In the genomic region with DNA sequence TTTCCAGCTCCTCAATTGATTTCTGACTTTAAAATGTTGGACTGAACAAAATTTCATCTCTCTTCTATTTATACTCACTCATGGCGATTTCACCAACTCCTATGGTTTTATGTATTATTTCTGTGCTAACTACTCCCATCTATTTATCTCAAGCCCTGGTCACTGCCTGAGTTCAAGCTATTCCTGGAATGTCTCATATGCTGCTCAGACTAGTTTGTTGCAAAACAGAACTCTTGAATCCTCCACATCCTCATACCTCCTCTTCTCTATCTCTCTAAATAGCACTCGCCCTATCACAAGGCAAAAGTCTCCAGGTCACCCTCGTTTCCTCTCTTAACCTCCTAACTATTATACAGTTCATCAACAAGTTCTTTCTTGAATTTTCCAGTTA, we compare ENCODE assay signal across 22 cellular contexts. TPM values are rescaled to one million over a fixed set of nuclear protein-coding genes. Genes with fewer than 3 reads are reported as not detected.
DNase-seq lines count a peak whose midpoint lies in the region; FAIRE-seq and TF ChIP-seq lines count a peak whose summit lies in the region.
"Had no signal": no experiment of that assay in that cellular context is flagged by ENCODE, and none has a peak within 500 bp of the region (broad histone marks: within the 10 kb centered on the region; RNA-seq: fewer than 3 reads in every experiment).

No MANE protein-coding gene starts in this region.

- H3K27me3 ChIP-seq in mammary epithelial cell (ENCODE audit: insufficient read depth, low read length) (peaks cover 3% of the 10 kb centered on the region), keratinocyte (ENCODE audit: control insufficient read depth, extremely low read depth, insufficient read depth, low read length) (no peaks in the 10 kb centered on the region), tibial artery (no peaks in the 10 kb centered on the region)

- TF ChIP-seq CTCF in mammary epithelial cell (conservative IDR thresholded peaks at IDR 0.05 in 1 of 2, IDR thresholded peaks at IDR 0.05 in 1 of 2; ENCODE audit: extremely low read depth in 1 of 2, insufficient read depth in 1 of 2, low read depth in 1 of 2, low read length in 2 of 2) (no peak), MCF 10A (IDR thresholded peaks at IDR 0.05; ENCODE audit: unreplicated experiment) (no peak), cardiac fibroblast (IDR thresholded peaks at IDR 0.05; ENCODE audit: low read depth, low read length) (no peak), keratinocyte (optimal IDR thresholded peaks at IDR 0.05 in 1 of 3, IDR thresholded peaks at IDR 0.05 in 1 of 3, conservative IDR thresholded peaks at IDR 0.05 in 1 of 3; ENCODE audit: extremely low read depth in 1 of 3, insufficient read depth in 2 of 3, low read length in 3 of 3) (no peak), tibial artery (IDR thresholded peaks at IDR 0.05) (no peak)

- in situ Hi-C loops in mammary epithelial cell (cut with MboI; ENCODE audit: low sequenced_read_pairs in 2 of 2): no loop called here

- peak overlapping the region; percentile 24 for H3K27ac ChIP-seq in mammary epithelial cell (ENCODE audit: insufficient read depth, low read depth, low read length)
- no peak overlapping the region for H3K27ac ChIP-seq in keratinocyte (ENCODE audit: control insufficient read depth, insufficient read depth, low read length)
- no peak overlapping the region for H3K27ac ChIP-seq in tibial artery
- H3K27ac ChIP-seq: C4-2B, GM23248 had no signal

- FAIRE-seq in keratinocyte (lab: Jason Lieb, UNC): no peak
- FAIRE-seq: GM12891 had no signal

- H3K9ac ChIP-seq in mammary epithelial cell (ENCODE audit: insufficient read depth, low read length): no peak overlapping the region
- no peak overlapping the region for H3K9ac ChIP-seq in keratinocyte (ENCODE audit: control insufficient read depth, extremely low read depth, insufficient read depth, low read length)
- H3K9ac ChIP-seq: GM23248 had no signal

- CTCF ChIA-PET in mammary epithelial cell (lab: Charles Lee; ENCODE audit: low non-redundant PET) (no interaction called here), MCF 10A (lab: Yijun Ruan, JAX) (interaction anchor here (0.7 kb wide), 1 partner anchor 562 kb away, joined by 4 read pairs; no protein-coding TSS in a partner anchor)

- no peaks in the 10 kb centered on the region for H3K27me3 Mint-ChIP-seq in MCF 10A (ENCODE audit: insufficient read depth, unreplicated experiment)

- H3K9me3 ChIP-seq in mammary epithelial cell (replicated peaks; ENCODE audit: insufficient read depth, low read length) (no peaks in the 10 kb centered on the region), keratinocyte (ENCODE audit: control insufficient read depth, low read depth, low read length) (no peaks in the 10 kb centered on the region), tibial artery (peaks cover 0 to 4% (median 0%) of the 10 kb centered on the region in 3 donors)

- POLR2A ChIA-PET in MCF 10A (lab: Yijun Ruan, JAX): interaction anchor here (0.8 kb wide), 1 partner anchor 12 kb away, joined by 3 read pairs; no protein-coding TSS in a partner anchor

- H3K4me3 Mint-ChIP-seq in MCF 10A (ENCODE audit: unreplicated experiment): no peak overlapping the region
- H3K4me3 Mint-ChIP-seq: IgD-negative memory B cell had no signal

- H3K27ac Mint-ChIP-seq in MCF 10A (ENCODE audit: low read depth, unreplicated experiment): no peak overlapping the region
- H3K27ac Mint-ChIP-seq: IgD-negative memory B cell had no signal

- no peaks in the 10 kb centered on the region for H3K4me1 Mint-ChIP-seq in MCF 10A (ENCODE audit: insufficient read depth, unreplicated experiment)
- H3K4me1 Mint-ChIP-seq: IgD-negative memory B cell had no signal

- H3K36me3 ChIP-seq in mammary epithelial cell (ENCODE audit: insufficient read depth, low read length) (no peaks in the 10 kb centered on the region), keratinocyte (ENCODE audit: control insufficient read depth in 2 of 2, extremely low read depth in 1 of 2, insufficient read depth in 2 of 2, low read length in 2 of 2) (no peaks in the 10 kb centered on the region), tibial artery (no peaks in the 10 kb centered on the region)

- H3K4me1 ChIP-seq in mammary epithelial cell (ENCODE audit: insufficient read depth, low read length) (peaks cover 11% of the 10 kb centered on the region), keratinocyte (ENCODE audit: control insufficient read depth, extremely low read depth, insufficient read depth, low read length) (peaks cover 12% of the 10 kb centered on the region), tibial artery (no peaks in the 10 kb centered on the region)

- H3K9me3 Mint-ChIP-seq in MCF 10A (ENCODE audit: unreplicated experiment): no peaks in the 10 kb centered on the region

- intact Hi-C loops in mammary epithelial cell (cut with micrococcal nuclease): loop anchor here (5.0 kb wide), 1 partner anchor 35 kb away; no protein-coding TSS in a partner anchor
- intact Hi-C loops in MCF 10A (cut with micrococcal nuclease): no loop called here
- intact Hi-C loops in head of caudate nucleus (cut with DNase I): no loop called here
- intact Hi-C loops in tibial artery (cut with DNase I; ENCODE audit: low total_unique reads): no loop called here

- no peak overlapping the region for H3K4me2 ChIP-seq in mammary epithelial cell (ENCODE audit: insufficient read depth, low read depth, low read length)
- peak overlapping the region; percentile 57 for H3K4me2 ChIP-seq in keratinocyte (ENCODE audit: control insufficient read depth, extremely low read depth, insufficient read depth, low read depth, low read length)

- H4K20me1 ChIP-seq in mammary epithelial cell (ENCODE audit: insufficient read depth, low read length) (no peaks in the 10 kb centered on the region), keratinocyte (ENCODE audit: control insufficient read depth, extremely low read depth, insufficient read depth, low read length) (no peaks in the 10 kb centered on the region)

- BruUV-seq in mammary epithelial cell (replicated peaks; lab: Mats Ljungman, UMichigan) (no TSS peak), MCF 10A (replicated peaks; lab: Mats Ljungman, UMichigan) (no TSS peak)

- no peaks in the 10 kb centered on the region for H3K36me3 Mint-ChIP-seq in MCF 10A (ENCODE audit: insufficient read depth, unreplicated experiment)
- H3K36me3 Mint-ChIP-seq: IgD-negative memory B cell had no signal

- dilution Hi-C loops in mammary epithelial cell (cut with HindIII; ENCODE audit: low sequenced_read_pairs): no loop called here
- dilution Hi-C loops in keratinocyte (cut with MboI; ENCODE audit: extremely low pct_ligation_motif_present, low sequenced_read_pairs): no loop called here

- DNase-seq in mammary epithelial cell (no peak), MCF 10A (ENCODE audit: unreplicated experiment) (no peak), cardiac fibroblast (ENCODE audit: low read depth in 2 of 2) (peak; percentile 35 to 38), keratinocyte (ENCODE audit: low read depth, low spot score) (no peak), head of caudate nucleus (no peak), tibial artery (no peak), NCI-H2196 (lab: John Stamatoyannopoulos, UW; ENCODE audit: unreplicated experiment) (no peak)
- DNase-seq in activated CD4-positive, CD25-positive, alpha-beta regulatory T cell treated with anti-CD3 and anti-CD28 coated beads, Interleukin-2, amount 50 U/mL, for 72 hours: no peak
- DNase-seq: 8988T, DND-41, GF-D8, GM23248, Kasumi-1, NCI-H1105 treated with DMSO at 0.1 percent for 48 hours, NCI-H1694 treated with DMSO at 0.1 percent for 48 hours, NCI-H2107, NCI-H446, NCI-H748 treated with DMSO at 0.1 percent for 48 hours, OCI-M1 had no signal

- H3K4me3 ChIP-seq in mammary epithelial cell (replicated peaks in 1 of 3; ENCODE audit: insufficient read depth in 1 of 3, low read depth in 2 of 3, low read length in 3 of 3) (no peak overlapping the region), cardiac fibroblast (replicated peaks in 1 of 2; ENCODE audit: low read depth in 2 of 2, low read length in 2 of 2) (no peak overlapping the region), keratinocyte (ENCODE audit: control insufficient read depth in 2 of 3, extremely low read depth in 1 of 3, insufficient read depth in 2 of 3, low read depth in 1 of 3, low read length in 3 of 3) (no peak overlapping the region), tibial artery (no peak overlapping the region)
- H3K4me3 ChIP-seq: GM23248 had no signal

- no peaks in the 10 kb centered on the region for H3K79me2 ChIP-seq in mammary epithelial cell (ENCODE audit: insufficient read depth, low read length)
- H3K79me2 ChIP-seq in keratinocyte (ENCODE audit: control insufficient read depth, insufficient read depth, low read length): no peaks in the 10 kb centered on the region

- peak overlapping the region; percentile 9 for H2AFZ ChIP-seq in mammary epithelial cell (ENCODE audit: low read depth, low read length)
- H2AFZ ChIP-seq in keratinocyte (ENCODE audit: control insufficient read depth, low read length): peak overlapping the region; percentile 80
- H2AFZ ChIP-seq: GM23248 had no signal

- no peaks in the 10 kb centered on the region for H3K9me1 ChIP-seq in keratinocyte (ENCODE audit: control insufficient read depth, extremely low read depth, insufficient read depth, low read length)

- WGBS in mammary epithelial cell (ENCODE audit: low coverage, missing lambda C conversion rate): 94% methylated on average over 3 of the region's 3 CpGs

RNA-seq across cellular contexts. Expression of a gene that starts 19.0 kb away (rescaled TPM):
- total RNA-seq in mammary epithelial cell (1 to 10 TPM; 5.5 to 7.1 TPM), MCF 10A (2022) (4.7 and 7.9 TPM in 2 replicates)
- polyA plus RNA-seq in mammary epithelial cell (2.6 TPM), keratinocyte (33.1 to 44.6 TPM (median 38.9 TPM) in 3 replicates)
- polyA minus RNA-seq in mammary epithelial cell (31.6 TPM), keratinocyte (8.8 to 82.5 TPM (median 74.1 TPM) in 3 replicates)
- 7.0 TPM for polyA plus RNA-seq in keratinocyte (2011; ENCODE audit: low read depth)
- 12.0 and 23.0 TPM in 2 replicates for polyA plus RNA-seq in keratinocyte (2011; cell fraction: cytosol; rRNA removed)
- polyA plus RNA-seq in keratinocyte (2011; cell fraction: nucleus; rRNA removed): 40.6 and 54.1 TPM in 2 replicates
- 2.4 and 26.9 TPM in 2 replicates for polyA plus RNA-seq in keratinocyte (2012; ENCODE audit: low replicate concordance)
- polyA minus RNA-seq in keratinocyte (2011; cell fraction: cytosol; rRNA and poly(A)+ RNA removed): 24.9 TPM
- 43.4 and 95.2 TPM in 2 replicates for polyA minus RNA-seq in keratinocyte (2011; cell fraction: nucleus; rRNA and poly(A)+ RNA removed)

Comparison
In these comparisons a context has a peak if more than half of its experiments do, and no peak if none do; other contexts are left out.
1. DNase-seq: peak in cardiac fibroblast (2 of 2); none in mammary epithelial cell (single experiment), MCF 10A (single experiment), keratinocyte (single experiment), activated CD4-positive, CD25-positive, alpha-beta regulatory T cell treated with anti-CD3 and anti-CD28 coated beads, Interleukin-2, amount 50 U/mL, for 72 hours (single experiment), head of caudate nucleus (0 of 42), tibial artery (0 of 2) and NCI-H2196 (single experiment).